In the genomic region with DNA sequence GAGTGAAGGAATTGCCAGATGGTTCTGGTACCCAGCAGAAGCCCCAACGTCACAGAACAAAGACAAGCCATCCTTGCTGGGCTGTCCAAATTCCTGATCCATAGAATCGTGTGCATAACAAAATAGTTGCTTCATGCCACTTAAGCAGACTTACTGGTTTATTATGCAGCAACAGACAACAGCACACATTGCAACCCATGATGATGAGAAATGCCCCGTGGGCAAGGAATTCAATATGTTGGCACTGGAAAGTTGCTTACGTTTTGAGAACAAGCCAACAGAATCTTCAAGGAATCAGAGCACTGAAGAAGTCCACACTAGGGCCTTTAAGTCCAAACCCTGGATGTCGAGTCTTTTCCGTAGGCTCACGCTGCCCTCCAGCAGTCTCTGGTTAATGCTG, we compare ENCODE assay signal across 15 cellular contexts. TPM values are rescaled to one million over a fixed set of nuclear protein-coding genes. Genes with fewer than 3 reads are reported as not detected.
DNase-seq lines count a peak whose midpoint lies in the region; ATAC-seq and TF ChIP-seq lines count a peak whose summit lies in the region.
"Had no signal": no experiment of that assay in that cellular context is flagged by ENCODE, and none has a peak within 500 bp of the region (broad histone marks: within the 10 kb centered on the region; RNA-seq: fewer than 3 reads in every experiment).

No MANE protein-coding gene starts in this region.

- H3K27ac Mint-ChIP-seq in activated T-cell treated with anti-CD3 and anti-CD28 coated beads, Interleukin-2, amount 50 U/mL, for 24 hours = peak overlapping the region; percentile 97
- H3K27ac Mint-ChIP-seq in activated naive CD8-positive, alpha-beta T cell treated with anti-CD3 and anti-CD28 coated beads for 36 hours = peak overlapping the region; percentile 90
- H3K27ac Mint-ChIP-seq in stimulated activated effector memory CD8-positive, alpha-beta T cell treated with anti-CD3 and anti-CD28 coated beads, Interleukin-12 subunit alpha, Interleukin-12 subunit beta, amount 100 ng/mL, for 72 hours = peak overlapping the region; percentile 96

- peaks cover 73% of the 10 kb centered on the region for H3K4me1 Mint-ChIP-seq in activated T-cell treated with anti-CD3 and anti-CD28 coated beads, Interleukin-2, amount 50 U/mL, for 24 hours (ENCODE audit: low read depth)
- H3K4me1 Mint-ChIP-seq in activated naive CD8-positive, alpha-beta T cell treated with anti-CD3 and anti-CD28 coated beads for 36 hours = peaks cover 45% of the 10 kb centered on the region
- peaks cover 64% of the 10 kb centered on the region for H3K4me1 Mint-ChIP-seq in stimulated activated effector memory CD8-positive, alpha-beta T cell treated with anti-CD3 and anti-CD28 coated beads, Interleukin-12 subunit alpha, Interleukin-12 subunit beta, amount 100 ng/mL, for 72 hours

- CTCF ChIA-PET in GM10248 (lab: Yijun Ruan, JAX) = interaction anchor here (1.7 to 4.8 kb wide), 3 partner anchors 10 to 43 kb away, joined by 4 to 13 read pairs (median 5); no protein-coding TSS in a partner anchor

- H3K4me3 Mint-ChIP-seq in activated T-cell treated with anti-CD3 and anti-CD28 coated beads, Interleukin-2, amount 50 U/mL, for 24 hours = peak overlapping the region; percentile 75
- peak overlapping the region; percentile 60 for H3K4me3 Mint-ChIP-seq in activated naive CD8-positive, alpha-beta T cell treated with anti-CD3 and anti-CD28 coated beads for 36 hours
- H3K4me3 Mint-ChIP-seq in stimulated activated effector memory CD8-positive, alpha-beta T cell treated with anti-CD3 and anti-CD28 coated beads, Interleukin-12 subunit alpha, Interleukin-12 subunit beta, amount 100 ng/mL, for 72 hours = peak overlapping the region; percentile 65

- no peak for DNase-seq in activated T-cell treated with anti-CD3 and anti-CD28 coated beads, Interleukin-2, amount 50 U/mL, for 24 hours
- no peak for DNase-seq in activated T-cell treated with anti-CD3 and anti-CD28 coated beads for 4 hours
- DNase-seq in SK-MEL-5 (ENCODE audit: low read depth, low spot score) = peak; percentile 11
- no peak for DNase-seq in activated naive CD8-positive, alpha-beta T cell treated with anti-CD3 and anti-CD28 coated beads for 36 hours
- DNase-seq in stimulated activated effector memory CD8-positive, alpha-beta T cell treated with anti-CD3 and anti-CD28 coated beads, Interleukin-12 subunit alpha, Interleukin-12 subunit beta, amount 100 ng/mL, for 72 hours (ENCODE audit: low spot score in 2 of 2) = no peak
- no peak for DNase-seq in dedifferentiated amniotic fluid mesenchymal stem cell (ENCODE audit: extremely low spot score)
- DNase-seq in GM10248 (ENCODE audit: extremely low spot score) = no peak
- DNase-seq: DMS 273 treated with DMSO at 0.1 percent for 48 hours, GDM1, NCI-H187, NCI-H446 treated with DMSO at 0.1 percent for 48 hours, NCI-H748 treated with DMSO at 0.1 percent for 48 hours, RPMI8226 had no signal

- no peaks in the 10 kb centered on the region for H3K9me3 Mint-ChIP-seq in activated T-cell treated with anti-CD3 and anti-CD28 coated beads, Interleukin-2, amount 50 U/mL, for 24 hours
- H3K9me3 Mint-ChIP-seq in activated naive CD8-positive, alpha-beta T cell treated with anti-CD3 and anti-CD28 coated beads for 36 hours = no peaks in the 10 kb centered on the region
- H3K9me3 Mint-ChIP-seq in stimulated activated effector memory CD8-positive, alpha-beta T cell treated with anti-CD3 and anti-CD28 coated beads, Interleukin-12 subunit alpha, Interleukin-12 subunit beta, amount 100 ng/mL, for 72 hours = no peaks in the 10 kb centered on the region

- peaks cover 3% of the 10 kb centered on the region for H3K27me3 Mint-ChIP-seq in activated T-cell treated with anti-CD3 and anti-CD28 coated beads, Interleukin-2, amount 50 U/mL, for 24 hours
- H3K27me3 Mint-ChIP-seq in activated naive CD8-positive, alpha-beta T cell treated with anti-CD3 and anti-CD28 coated beads for 36 hours = peaks cover 5% of the 10 kb centered on the region

- in situ Hi-C loops in SK-MEL-5 (cut with HindIII; ENCODE audit: low pct_unique_long_range_greater_than_20kb, low sequenced_read_pairs) = no loop called here

- peaks cover 42% of the 10 kb centered on the region for H3K36me3 Mint-ChIP-seq in activated T-cell treated with anti-CD3 and anti-CD28 coated beads, Interleukin-2, amount 50 U/mL, for 24 hours (ENCODE audit: low read depth)
- peaks cover 18% of the 10 kb centered on the region for H3K36me3 Mint-ChIP-seq in activated naive CD8-positive, alpha-beta T cell treated with anti-CD3 and anti-CD28 coated beads for 36 hours
- peaks cover 48% of the 10 kb centered on the region for H3K36me3 Mint-ChIP-seq in stimulated activated effector memory CD8-positive, alpha-beta T cell treated with anti-CD3 and anti-CD28 coated beads, Interleukin-12 subunit alpha, Interleukin-12 subunit beta, amount 100 ng/mL, for 72 hours

- no peak for ATAC-seq in stimulated activated effector memory CD8-positive, alpha-beta T cell treated with anti-CD3 and anti-CD28 coated beads, Interleukin-12 subunit alpha, Interleukin-12 subunit beta, amount 100 ng/mL, for 72 hours
- ATAC-seq: A549 had no signal

- TF ChIP-seq CTCF in GM10248 (IDR thresholded peaks at IDR 0.05; ENCODE audit: control extremely low read depth, extremely low read depth, low read depth, missing control alignments) = no peak

- POLR2A ChIA-PET in GM10248 (lab: Yijun Ruan, JAX) = no interaction called here

RNA-seq across cellular contexts. Expression of a gene that starts 40.3 kb away (rescaled TPM):
- 0.29 TPM in 1 of 2 replicates, not detected in the other for total RNA-seq in SK-MEL-5 (2014; rRNA removed; shearing (Covaris generic))
- polyA plus RNA-seq in SK-MEL-5 (2015; cell fraction: cytosol; rRNA removed) = 0.03 TPM in 1 of 2 replicates, not detected in the other
- 0.16 TPM in 1 of 2 replicates, not detected in the other for polyA plus RNA-seq in SK-MEL-5 (2015; cell fraction: nucleus; rRNA removed)
- 1 to 10 TPM; 8.1 to 8.8 TPM for total RNA-seq in activated naive CD8-positive, alpha-beta T cell treated with anti-CD3 and anti-CD28 coated beads for 36 hours
- total RNA-seq: H4 had no signal
- polyA plus RNA-seq: A549 had no signal
